1 cellular context compared by ENCODE assay signal in genomic region chr10:72335394-72336258, GRCh38.
TF ChIP-seq lines count a peak whose summit lies in the region.

No MANE protein-coding gene starts in this region.

TF ChIP-seq in GM23338, 12 proteins besides CTCF, POLR2A, EP300 and RAD21 (continued from another document):
- no peak for TF ChIP-seq REST (IDR thresholded peaks at IDR 0.05; ENCODE audit: unreplicated experiment)
- no peak for TF ChIP-seq STAT1 (IDR thresholded peaks at IDR 0.05; ENCODE audit: unreplicated experiment)
- no peak for TF ChIP-seq ETS1 (IDR thresholded peaks at IDR 0.05)
- no peak for TF ChIP-seq ZNF462 (CRISPR knock-in tag; IDR thresholded peaks at IDR 0.05)
- no peak for TF ChIP-seq POLR2AphosphoS5 (IDR thresholded peaks at IDR 0.05; ENCODE audit: low read depth)
- no peak for TF ChIP-seq ZNF114 (CRISPR knock-in tag; IDR thresholded peaks at IDR 0.05)
- no peak for TF ChIP-seq EZH2phosphoT487 (IDR thresholded peaks at IDR 0.05; ENCODE audit: unreplicated experiment)
- no peak for TF ChIP-seq NANOG (IDR thresholded peaks at IDR 0.05; ENCODE audit: borderline replicate concordance)
- no peak for TF ChIP-seq CREB1 (CRISPR knock-in tag; IDR thresholded peaks at IDR 0.05; ENCODE audit: low read depth)
